14 cellular contexts compared by ENCODE assay signal in the genomic region with DNA sequence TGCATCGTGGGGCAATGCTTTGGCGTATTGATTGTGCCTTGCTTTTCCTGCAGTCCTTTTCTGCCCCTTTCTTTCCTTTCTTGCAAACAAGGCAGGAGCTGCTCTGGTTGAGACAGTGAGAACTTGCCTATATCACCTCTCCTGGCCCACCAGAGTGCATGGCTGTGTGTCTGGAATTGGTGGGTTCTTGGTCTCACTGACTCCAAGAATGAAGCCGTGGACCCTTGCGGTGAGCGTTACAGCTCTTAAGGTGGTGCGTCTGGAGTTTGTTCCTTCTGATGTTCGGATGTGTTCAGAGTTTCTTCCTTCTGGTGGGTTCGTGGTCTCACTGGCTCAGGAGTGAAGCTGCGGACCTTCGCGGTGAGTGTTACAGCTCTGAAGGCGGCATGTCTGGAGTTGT. TPM values are rescaled to one million over a fixed set of nuclear protein-coding genes. Genes with fewer than 3 reads are reported as not detected.
DNase-seq lines count a peak whose midpoint lies in the region; ATAC-seq, FAIRE-seq and TF ChIP-seq lines count a peak whose summit lies in the region.
"Not testable (repeated sequence)": the region's sequence is repeated elsewhere in the genome, so short reads cannot be mapped to it uniquely, and the experiment has no call there.
"Had no signal": no experiment of that assay in that cellular context is flagged by ENCODE, and none has a peak within 500 bp of the region (broad histone marks: within the 10 kb centered on the region; RNA-seq: fewer than 3 reads in every experiment).

No MANE protein-coding gene starts in this region.

- not testable (repeated sequence) for H3K9me3 ChIP-seq in Peyer's patch; kidney (ENCODE audit: control insufficient read depth in 1 of 2, low read length in 2 of 2); spleen; upper lobe of right lung

- not testable (repeated sequence) for H3K4me1 ChIP-seq in Peyer's patch; kidney (ENCODE audit: control insufficient read depth in 1 of 2, insufficient read depth in 1 of 2, low read depth in 1 of 2, low read length in 2 of 2); spleen; upper lobe of right lung

- H3K4me3 Mint-ChIP-seq in osteocyte (ENCODE audit: unreplicated experiment) = not testable (repeated sequence)

- not testable (repeated sequence) for H3K36me3 ChIP-seq in Peyer's patch; kidney (ENCODE audit: control insufficient read depth in 1 of 2, insufficient read depth in 2 of 2, low read length in 2 of 2); spleen; upper lobe of right lung

- not testable (repeated sequence) for H3K9ac ChIP-seq in kidney (ENCODE audit: low read length in 2 of 2)

- DNase-seq in Peyer's patch (peak in 2 of 3 donors; percentile 3 to 4), kidney (peak; percentile 10), osteocyte (ENCODE audit: extremely low spot score, unreplicated experiment) (peak; percentile 56), spleen (peak; percentile 25), upper lobe of right lung (peak; percentile 20)
- peak; percentile 38 for DNase-seq in activated effector memory CD4-positive, alpha-beta T cell treated with anti-CD3 and anti-CD28 coated beads, Interleukin-2, amount 50 U/mL, for 16 hours

- not testable (repeated sequence) for H3K27ac Mint-ChIP-seq in osteocyte (ENCODE audit: unreplicated experiment)

- not testable (repeated sequence) for TF ChIP-seq POLR2A in Peyer's patch (IDR thresholded peaks at IDR 0.05); spleen (IDR thresholded peaks at IDR 0.05)

- H3K27me3 Mint-ChIP-seq in osteocyte (ENCODE audit: unreplicated experiment) = peaks cover 45% of the 10 kb centered on the region

- TF ChIP-seq CTCF in Peyer's patch (IDR thresholded peaks at IDR 0.05); kidney (IDR thresholded peaks at IDR 0.05; ENCODE audit: borderline replicate concordance, extremely low read depth, insufficient read depth); osteocyte (IDR thresholded peaks at IDR 0.05); spleen (IDR thresholded peaks at IDR 0.05 in 8 of 11, conservative IDR thresholded peaks at IDR 0.05 in 3 of 11); upper lobe of right lung (IDR thresholded peaks at IDR 0.05): not testable (repeated sequence)

- not testable (repeated sequence) for H3K4me1 Mint-ChIP-seq in osteocyte (ENCODE audit: unreplicated experiment)

- intact Hi-C loops in kidney (cut with DNase I); spleen (cut with DNase I; ENCODE audit: low total_unique reads); upper lobe of right lung (cut with DNase I): not testable (repeated sequence)

- 71 to 88% (median 83%) methylated on average over 11 to 12 of the region's 12 CpGs for WGBS in spleen, 5 donors

- not testable (repeated sequence) for FAIRE-seq in kidney (lab: Jason Lieb, UNC)

- not testable (repeated sequence) for H3K36me3 Mint-ChIP-seq in osteocyte (ENCODE audit: unreplicated experiment)

- not testable (repeated sequence) for H3K27me3 ChIP-seq in Peyer's patch, upper lobe of right lung
- H3K27me3 ChIP-seq in spleen (replicated peaks in 1 of 7) = peaks cover 0 to 39% (median 2%) of the 10 kb centered on the region in 7 donors

- H3K27ac ChIP-seq in Peyer's patch; kidney (ENCODE audit: low read depth in 2 of 2, low read length in 2 of 2); spleen; upper lobe of right lung: not testable (repeated sequence)

- H3K4me3 ChIP-seq in Peyer's patch; kidney (ENCODE audit: low read length in 2 of 2); spleen; upper lobe of right lung: not testable (repeated sequence)

- not testable (repeated sequence) for H3K9me3 Mint-ChIP-seq in osteocyte (ENCODE audit: unreplicated experiment)

- not testable (repeated sequence) for ATAC-seq in upper lobe of right lung

RNA-seq across cellular contexts. Expression of a gene that starts 7.1 kb away (rescaled TPM):
- not detected for total RNA-seq in Peyer's patch
- total RNA-seq in kidney = not detected
- not detected for polyA plus RNA-seq in kidney (ENCODE audit: insufficient read depth, low read depth, low replicate concordance)
- total RNA-seq in osteocyte = not detected in 2 replicates
- total RNA-seq in spleen = not detected
- polyA plus RNA-seq in spleen = not detected
- not detected for total RNA-seq in upper lobe of right lung
- total RNA-seq: Calu3; CD4-positive, alpha-beta memory T cell; Daoy; G401; GM23338; H4; H9 had no signal
- polyA plus RNA-seq: A549, GM23338 had no signal

RNA-seq across cellular contexts. Expression of a gene that starts 39.3 kb away (rescaled TPM):
- total RNA-seq in Peyer's patch = 10 to 100 TPM in 1 of 4 donors, 1 to 10 TPM in 3; 4.2 to 21.9 (median 5.2) TPM
- total RNA-seq in kidney = 9.3 TPM
- 19.0 TPM for polyA plus RNA-seq in kidney (ENCODE audit: insufficient read depth, low read depth, low replicate concordance)
- 7.0 and 8.4 TPM in 2 replicates for total RNA-seq in osteocyte
- total RNA-seq in spleen = 10 to 100 TPM in 5 of 7 donors, 1 to 10 TPM in 2; 7.2 to 21.2 (median 11.7) TPM
- polyA plus RNA-seq in spleen = 1 to 10 TPM; 2.2 to 7.9 (median 5.0) TPM
- 13.2 TPM for total RNA-seq in upper lobe of right lung
- total RNA-seq: CD4-positive, alpha-beta memory T cell; Daoy; G401; H4 had no signal
- polyA plus RNA-seq: CD4-positive, alpha-beta memory T cell had no signal

Comparison
In these comparisons a context has a peak if more than half of its experiments do, and no peak if none do; other contexts are left out.
1. DNase-seq: peak in every context shown above with its lines; median percentile 56 in osteocyte; 38 in activated effector memory CD4-positive, alpha-beta T cell treated with anti-CD3 and anti-CD28 coated beads, Interleukin-2, amount 50 U/mL, for 16 hours; 25 in spleen; 20 in upper lobe of right lung; 10 in kidney; 4 in Peyer's patch.